ENCODE assay signal across 22 cellular contexts in genomic region chr6:14125346-14125745, GRCh38. TPM values are rescaled to one million over a fixed set of nuclear protein-coding genes. Genes with fewer than 3 reads are reported as not detected.
DNase-seq lines count a peak whose midpoint lies in the region; ATAC-seq and TF ChIP-seq lines count a peak whose summit lies in the region.
"Had no signal": no experiment of that assay in that cellular context is flagged by ENCODE, and none has a peak within 500 bp of the region (broad histone marks: within the 10 kb centered on the region; RNA-seq: fewer than 3 reads in every experiment).

No MANE protein-coding gene starts in this region.

- H3K4me3 ChIP-seq in psoas muscle, result no peak overlapping the region
- no peak overlapping the region for H3K4me3 ChIP-seq in neural progenitor cell
- H3K4me3 ChIP-seq: BLaER1 treated with 17β-estradiol and CSF1 and Interleukin-3, amounts not matched to agents 10 nM and 100 nM; GM23338 had no signal

- no peak overlapping the region for H3K9ac ChIP-seq in neural progenitor cell

- DNase-seq in CD14-positive monocyte (ENCODE audit: low spot score) (no peak), kidney tubule cell (ENCODE audit: low spot score) (no peak), psoas muscle (no peak), neural progenitor cell (ENCODE audit: low spot score) (no peak)
- no peak for DNase-seq in stimulated activated effector memory CD8-positive, alpha-beta T cell treated with anti-CD3 and anti-CD28 coated beads, Interleukin-12 subunit alpha, Interleukin-12 subunit beta, amount 100 ng/mL, for 72 hours (ENCODE audit: low spot score in 2 of 2)
- DNase-seq: CD8-positive, alpha-beta T cell; DMS79 treated with DMSO at 0.1 percent for 48 hours; H9; KG1; MM.1S; NCI-H1694; NCI-H2081; NCI-H226; NCI-H510A; NCI-H69; SHP77 had no signal

- H3K27ac Mint-ChIP-seq in CD14-positive monocyte, result peak overlapping the region in 4 of 7 donors; percentile 30 to 100 (median 68)
- H3K27ac Mint-ChIP-seq in activated T-helper 17 cell treated with anti-CD3 and anti-CD28 coated beads, Interleukin-2, amount 50 U/mL, for 72 hours, result peak overlapping the region; percentile 36
- peak overlapping the region; percentile 45 for H3K27ac Mint-ChIP-seq in stimulated activated effector memory CD8-positive, alpha-beta T cell treated with anti-CD3 and anti-CD28 coated beads, Interleukin-12 subunit alpha, Interleukin-12 subunit beta, amount 100 ng/mL, for 72 hours
- no peak overlapping the region for H3K27ac Mint-ChIP-seq in neural progenitor cell
- H3K27ac Mint-ChIP-seq: CD8-positive, alpha-beta T cell; GM23338; H9 had no signal

- H3K79me2 ChIP-seq in neural progenitor cell (ENCODE audit: low read depth), result no peaks in the 10 kb centered on the region

- intact Hi-C loops in CD14-positive monocyte (cut with micrococcal nuclease), result no loop called here
- intact Hi-C loops in psoas muscle (cut with DNase I), result loop anchor here in 1 of 2 donors (5.0 kb wide), 1 partner anchor 1497 kb away; no protein-coding TSS in a partner anchor

- TF ChIP-seq CTCF in CD14-positive monocyte (IDR thresholded peaks at IDR 0.05) (no peak), psoas muscle (IDR thresholded peaks at IDR 0.05) (no peak), neural progenitor cell (IDR thresholded peaks at IDR 0.05) (no peak)

- TF ChIP-seq POLR2A in GM18505 (IDR thresholded peaks at IDR 0.05; ENCODE audit: borderline replicate concordance, extremely low read depth, insufficient read depth, insufficient read length), result peak; percentile 18

- H4K20me1 ChIP-seq in neural progenitor cell (ENCODE audit: low read depth), result no peaks in the 10 kb centered on the region

- no peaks in the 10 kb centered on the region for H3K27me3 ChIP-seq in psoas muscle (ENCODE audit: insufficient read depth in 3 of 3, low read length in 2 of 3)
- H3K27me3 ChIP-seq in neural progenitor cell, result no peaks in the 10 kb centered on the region
- H3K27me3 ChIP-seq: BLaER1 treated with 17β-estradiol and CSF1 and Interleukin-3, amounts not matched to agents 10 nM and 100 nM had no signal

- H3K4me1 Mint-ChIP-seq in CD14-positive monocyte, result peaks cover 52% of the 10 kb centered on the region
- peaks cover 58% of the 10 kb centered on the region for H3K4me1 Mint-ChIP-seq in activated T-helper 17 cell treated with anti-CD3 and anti-CD28 coated beads, Interleukin-2, amount 50 U/mL, for 72 hours
- peaks cover 57% of the 10 kb centered on the region for H3K4me1 Mint-ChIP-seq in stimulated activated effector memory CD8-positive, alpha-beta T cell treated with anti-CD3 and anti-CD28 coated beads, Interleukin-12 subunit alpha, Interleukin-12 subunit beta, amount 100 ng/mL, for 72 hours
- peaks cover 19% of the 10 kb centered on the region for H3K4me1 Mint-ChIP-seq in neural progenitor cell

- H3K4me3 Mint-ChIP-seq in CD14-positive monocyte (no peak overlapping the region), neural progenitor cell (no peak overlapping the region)
- H3K4me3 Mint-ChIP-seq in activated T-helper 17 cell treated with anti-CD3 and anti-CD28 coated beads, Interleukin-2, amount 50 U/mL, for 72 hours, result no peak overlapping the region
- no peak overlapping the region for H3K4me3 Mint-ChIP-seq in stimulated activated effector memory CD8-positive, alpha-beta T cell treated with anti-CD3 and anti-CD28 coated beads, Interleukin-12 subunit alpha, Interleukin-12 subunit beta, amount 100 ng/mL, for 72 hours
- H3K4me3 Mint-ChIP-seq: CD8-positive, alpha-beta T cell; GM23338; H9 had no signal

- no peaks in the 10 kb centered on the region for H3F3A ChIP-seq in neural progenitor cell (ENCODE audit: low read depth)

- H3K4me1 ChIP-seq in psoas muscle (no peaks in the 10 kb centered on the region), neural progenitor cell (peaks cover 7% of the 10 kb centered on the region)

- no peak for ATAC-seq in GM18505 (IDR thresholded peaks at IDR 0.05; ENCODE audit: unreplicated experiment)
- ATAC-seq in activated T-helper 17 cell treated with anti-CD3 and anti-CD28 coated beads, Interleukin-2, amount 50 U/mL, for 72 hours (replicated peaks), result no peak
- ATAC-seq in stimulated activated effector memory CD8-positive, alpha-beta T cell treated with anti-CD3 and anti-CD28 coated beads, Interleukin-12 subunit alpha, Interleukin-12 subunit beta, amount 100 ng/mL, for 72 hours, result no peak
- no peak for ATAC-seq in psoas muscle
- ATAC-seq: CD8-positive, alpha-beta T cell; GM23338; Panc1 had no signal

- H3K36me3 Mint-ChIP-seq in CD14-positive monocyte, result peaks cover 59 to 79% of the 10 kb centered on the region in 2 donors
- peaks cover 100% of the 10 kb centered on the region for H3K36me3 Mint-ChIP-seq in activated T-helper 17 cell treated with anti-CD3 and anti-CD28 coated beads, Interleukin-2, amount 50 U/mL, for 72 hours (ENCODE audit: low read depth)
- peaks cover 100% of the 10 kb centered on the region for H3K36me3 Mint-ChIP-seq in stimulated activated effector memory CD8-positive, alpha-beta T cell treated with anti-CD3 and anti-CD28 coated beads, Interleukin-12 subunit alpha, Interleukin-12 subunit beta, amount 100 ng/mL, for 72 hours
- peaks cover 2% of the 10 kb centered on the region for H3K36me3 Mint-ChIP-seq in neural progenitor cell

- H3K27me3 Mint-ChIP-seq in CD14-positive monocyte (ENCODE audit: low read depth in 3 of 3) (peaks cover 0 to 11% (median 0%) of the 10 kb centered on the region in 3 donors), neural progenitor cell (ENCODE audit: insufficient read depth, low read depth) (peaks cover 6% of the 10 kb centered on the region)
- H3K27me3 Mint-ChIP-seq in activated T-helper 17 cell treated with anti-CD3 and anti-CD28 coated beads, Interleukin-2, amount 50 U/mL, for 72 hours, result no peaks in the 10 kb centered on the region

- WGBS in psoas muscle, 3 donors, result 73 to 90% (median 75%) methylated on average over 3 of the region's 3 CpGs

- H3K9me3 Mint-ChIP-seq in CD14-positive monocyte (peaks cover 0 to 5% (median 2%) of the 10 kb centered on the region in 7 donors), neural progenitor cell (no peaks in the 10 kb centered on the region)
- no peaks in the 10 kb centered on the region for H3K9me3 Mint-ChIP-seq in activated T-helper 17 cell treated with anti-CD3 and anti-CD28 coated beads, Interleukin-2, amount 50 U/mL, for 72 hours
- no peaks in the 10 kb centered on the region for H3K9me3 Mint-ChIP-seq in stimulated activated effector memory CD8-positive, alpha-beta T cell treated with anti-CD3 and anti-CD28 coated beads, Interleukin-12 subunit alpha, Interleukin-12 subunit beta, amount 100 ng/mL, for 72 hours
- H3K9me3 Mint-ChIP-seq: CD8-positive, alpha-beta T cell; GM23338; H9 had no signal

- H3K36me3 ChIP-seq in psoas muscle (ENCODE audit: insufficient read depth in 1 of 2, low read depth in 1 of 2) (no peaks in the 10 kb centered on the region), neural progenitor cell (no peaks in the 10 kb centered on the region)

- H3K4me2 ChIP-seq in neural progenitor cell, result no peak overlapping the region
- H3K4me2 ChIP-seq: GM23338 had no signal

- H3K9me3 ChIP-seq in psoas muscle (no peaks in the 10 kb centered on the region), neural progenitor cell (ENCODE audit: low read depth) (no peaks in the 10 kb centered on the region)
- H3K9me3 ChIP-seq: BLaER1 treated with 17β-estradiol and CSF1 and Interleukin-3, amounts not matched to agents 10 nM and 100 nM had no signal

- no peak overlapping the region for H2AFZ ChIP-seq in neural progenitor cell (replicated peaks)
- H2AFZ ChIP-seq: GM23338 had no signal

- H3K27ac ChIP-seq in psoas muscle, result no peak overlapping the region
- H3K27ac ChIP-seq in neural progenitor cell, result no peak overlapping the region
- H3K27ac ChIP-seq: RWPE1 had no signal

RNA-seq across cellular contexts. Expression of gene CD83, which starts 7.8 kb away (rescaled TPM):
- 10 to 100 TPM; 74.5 to 84.7 TPM for polyA plus RNA-seq in CD14-positive monocyte
- 10 to 100 TPM; 12.3 to 14.9 TPM for total RNA-seq in activated T-helper 17 cell treated with anti-CD3 and anti-CD28 coated beads, Interleukin-2, amount 50 U/mL, for 72 hours
- 1 to 10 TPM in 3 of 4 donors, under 1 TPM in 1; 0.46 to 2.1 (median 1.4) TPM for total RNA-seq in psoas muscle
- polyA plus RNA-seq in psoas muscle, result under 1 TPM; 0.10 to 0.71 (median 0.27) TPM
- total RNA-seq in neural progenitor cell (ENCODE audit: low replicate concordance), result 0.80 and 1.5 TPM in 2 replicates
